ENCODE assay signal across 26 cellular contexts in genomic region chr3:52020796-52021195, GRCh38. TPM values are rescaled to one million over a fixed set of nuclear protein-coding genes. Genes with fewer than 3 reads are reported as not detected.
DNase-seq lines count a peak whose midpoint lies in the region; ATAC-seq and TF ChIP-seq lines count a peak whose summit lies in the region.
"Had no signal": no experiment of that assay in that cellular context is flagged by ENCODE, and none has a peak within 500 bp of the region (broad histone marks: within the 10 kb centered on the region; RNA-seq: fewer than 3 reads in every experiment).

No MANE protein-coding gene starts in this region.

- H3K36me3 ChIP-seq in thoracic aorta, result no peaks in the 10 kb centered on the region
- H3K36me3 ChIP-seq: left lung, MG63, prostate gland, transverse colon had no signal

- H3K27ac ChIP-seq in RWPE1 (peak overlapping the region; percentile 34), coronary artery (peak overlapping the region; percentile 89 to 99), thoracic aorta (peak overlapping the region; percentile 92 to 95)
- H3K27ac ChIP-seq: body of pancreas, KMS-11, left lung had no signal

- H3K9me3 Mint-ChIP-seq in nephron, result no peaks in the 10 kb centered on the region
- H3K9me3 Mint-ChIP-seq: activated CD4-positive, alpha-beta memory T cell treated with anti-CD3 and anti-CD28 coated beads for 36 hours; activated T-cell treated with anti-CD3 and anti-CD28 coated beads, Interleukin-2, amount 50 U/mL, for 72 hours; CD14-positive monocyte; H9; mesothelial cell of epicardium; stimulated activated naive CD8-positive, alpha-beta T cell treated with anti-CD3 and anti-CD28 coated beads, Interleukin-15, Interleukin-2, amounts not matched to agents 100 ng/mL and 50 ng/mL, for 24 hours had no signal

- peak overlapping the region in 1 of 3 experiments; percentile 19 for H3K4me3 Mint-ChIP-seq in nephron
- H3K4me3 Mint-ChIP-seq: activated CD4-positive, alpha-beta memory T cell treated with anti-CD3 and anti-CD28 coated beads for 36 hours; activated T-cell treated with anti-CD3 and anti-CD28 coated beads, Interleukin-2, amount 50 U/mL, for 72 hours; CD14-positive monocyte; H9; mesothelial cell of epicardium; stimulated activated naive CD8-positive, alpha-beta T cell treated with anti-CD3 and anti-CD28 coated beads, Interleukin-15, Interleukin-2, amounts not matched to agents 100 ng/mL and 50 ng/mL, for 24 hours had no signal

- no peaks in the 10 kb centered on the region for H3K36me3 Mint-ChIP-seq in nephron (ENCODE audit: low read depth)
- H3K36me3 Mint-ChIP-seq: activated CD4-positive, alpha-beta memory T cell treated with anti-CD3 and anti-CD28 coated beads for 36 hours; CD14-positive monocyte; mesothelial cell of epicardium had no signal

- H3K27ac Mint-ChIP-seq in nephron, result peak overlapping the region; percentile 21 to 55 (median 31)
- H3K27ac Mint-ChIP-seq: activated CD4-positive, alpha-beta memory T cell treated with anti-CD3 and anti-CD28 coated beads for 36 hours; activated T-cell treated with anti-CD3 and anti-CD28 coated beads, Interleukin-2, amount 50 U/mL, for 72 hours; H9; stimulated activated naive CD8-positive, alpha-beta T cell treated with anti-CD3 and anti-CD28 coated beads, Interleukin-15, Interleukin-2, amounts not matched to agents 100 ng/mL and 50 ng/mL, for 24 hours had no signal

- no peaks in the 10 kb centered on the region for H3K27me3 Mint-ChIP-seq in nephron (ENCODE audit: low read depth)
- H3K27me3 Mint-ChIP-seq: activated CD4-positive, alpha-beta memory T cell treated with anti-CD3 and anti-CD28 coated beads for 36 hours; stimulated activated naive CD8-positive, alpha-beta T cell treated with anti-CD3 and anti-CD28 coated beads, Interleukin-15, Interleukin-2, amounts not matched to agents 100 ng/mL and 50 ng/mL, for 24 hours had no signal

- DNase-seq in RWPE1 (ENCODE audit: low spot score) (no peak), coronary artery (ENCODE audit: low spot score) (no peak), thoracic aorta (ENCODE audit: low spot score) (no peak), SKM-1 treated with dmso at 0.1 percent for 144 hours (lab: John Stamatoyannopoulos, UW; ENCODE audit: unreplicated experiment) (no peak), NOMO-1 (lab: John Stamatoyannopoulos, UW; ENCODE audit: unreplicated experiment in 2 of 2) (no peak), EL (no peak)
- DNase-seq: activated CD4-positive, alpha-beta memory T cell treated with anti-CD3 and anti-CD28 coated beads for 36 hours; activated T-cell treated with anti-CD3 and anti-CD28 coated beads, Interleukin-2, amount 50 U/mL, for 72 hours; body of pancreas; Caco-2; H9; MG63; NCI-H1105 treated with DMSO at 0.1 percent for 48 hours; NCI-H1930; NCI-H2171 treated with DMSO at 0.1 percent for 48 hours; NCI-H510A; T-helper 2 cell; transverse colon had no signal

- CTCF ChIA-PET in RWPE1 (lab: Yijun Ruan, JAX), result no interaction called here

- H3K4me1 Mint-ChIP-seq in nephron, result peaks cover 69% of the 10 kb centered on the region
- H3K4me1 Mint-ChIP-seq: CD14-positive monocyte had no signal

- H3K4me1 ChIP-seq in thoracic aorta (ENCODE audit: control insufficient read depth in 1 of 2, low read depth in 2 of 2), result peaks cover 48 to 100% of the 10 kb centered on the region in 2 donors
- H3K4me1 ChIP-seq: body of pancreas, Caco-2, prostate gland, transverse colon had no signal

- no peak overlapping the region for H3K4me3 ChIP-seq in coronary artery
- H3K4me3 ChIP-seq in thoracic aorta, result no peak overlapping the region
- H3K4me3 ChIP-seq: body of pancreas, left lung, MG63, prostate gland, transverse colon had no signal

- TF ChIP-seq CTCF in RWPE1 (conservative IDR thresholded peaks at IDR 0.05; ENCODE audit: low read depth) (no peak), coronary artery (IDR thresholded peaks at IDR 0.05) (no peak), nephron (IDR thresholded peaks at IDR 0.05; ENCODE audit: unreplicated experiment in 3 of 3) (no peak), thoracic aorta (IDR thresholded peaks at IDR 0.05) (no peak)

- POLR2A ChIA-PET in RWPE1 (lab: Yijun Ruan, JAX; ENCODE audit: low non-redundant PET), result no interaction called here

- ATAC-seq in thoracic aorta (ENCODE audit: insufficient number of reproducible peaks, low FRiP score, low read depth), result no peak
- ATAC-seq: activated CD4-positive, CD25-positive, alpha-beta regulatory T cell treated with anti-CD3 and anti-CD28 coated beads, Interleukin-2, amount 50 U/mL, for 24 hours; activated T-cell treated with anti-CD3 and anti-CD28 coated beads, Interleukin-2, amount 50 U/mL, for 72 hours; body of pancreas; left lung had no signal

- H3K27me3 ChIP-seq in thoracic aorta (replicated peaks; ENCODE audit: insufficient read depth), result no peaks in the 10 kb centered on the region
- H3K27me3 ChIP-seq: body of pancreas, left lung, MG63, transverse colon had no signal

- H3K9me3 ChIP-seq in thoracic aorta, result no peaks in the 10 kb centered on the region
- H3K9me3 ChIP-seq: body of pancreas, Caco-2, left lung, MG63, prostate gland, transverse colon had no signal

RNA-seq across cellular contexts. Expression of gene RPL29, which starts 25.1 kb away (rescaled TPM):
- 100 to 1,000 TPM; 642 to 718 TPM for total RNA-seq in thoracic aorta

RNA-seq across cellular contexts. Expression of gene DUSP7, which starts 35.6 kb away (rescaled TPM):
- total RNA-seq in thoracic aorta, result 10 to 100 TPM; 41.1 to 42.2 TPM

RNA-seq across cellular contexts. Expression of gene ACY1, which starts 37.5 kb away (rescaled TPM):
- 10 to 100 TPM in 1 of 2 donors, 1 to 10 TPM in 1; 6.1 to 12.3 TPM for total RNA-seq in thoracic aorta

RNA-seq across cellular contexts. Expression of gene ABHD14A, which starts 45.9 kb away (rescaled TPM):
- 10 to 100 TPM in 1 of 2 donors, 1 to 10 TPM in 1; 9.7 to 24.0 TPM for total RNA-seq in thoracic aorta

RNA-seq across cellular contexts. Expression of gene ABHD14B, which starts 46.9 kb away (rescaled TPM):
- total RNA-seq in thoracic aorta, result 10 to 100 TPM; 28.6 to 55.2 TPM

Comparison
In these comparisons a context has a peak if more than half of its experiments do, and no peak if none do; other contexts are left out.
1. H3K27ac ChIP-seq: peak in every context shown above with its lines; median percentile 94 in coronary artery; 94 in thoracic aorta; 34 in RWPE1.